In genomic region chr7:99392659-99393362, GRCh38 we compare ENCODE assay signal across 8 cellular contexts. TPM values are rescaled to one million over a fixed set of nuclear protein-coding genes. Genes with fewer than 3 reads are reported as not detected.
DNase-seq lines count a peak whose midpoint lies in the region; ATAC-seq and TF ChIP-seq lines count a peak whose summit lies in the region.

No MANE protein-coding gene starts in this region.

- H3K9me3 Mint-ChIP-seq in CD4-positive, alpha-beta T cell = no peaks in the 10 kb centered on the region
- no peaks in the 10 kb centered on the region for H3K9me3 Mint-ChIP-seq in osteocyte (ENCODE audit: unreplicated experiment)

- no peaks in the 10 kb centered on the region for H3K27me3 ChIP-seq in CD4-positive, alpha-beta T cell (ENCODE audit: control insufficient read depth, insufficient read depth, low read length)
- H3K27me3 ChIP-seq in NT2/D1 (ENCODE audit: insufficient read depth, insufficient read length) = no peaks in the 10 kb centered on the region
- H3K27me3 ChIP-seq in transverse colon = no peaks in the 10 kb centered on the region

- no peak for TF ChIP-seq EP300 in transverse colon (IDR thresholded peaks at IDR 0.05; ENCODE audit: low read depth)

- peak overlapping the region; percentile 76 for H3K4me3 Mint-ChIP-seq in CD4-positive, alpha-beta T cell
- peak overlapping the region; percentile 75 for H3K4me3 Mint-ChIP-seq in osteocyte (ENCODE audit: unreplicated experiment)

- POLR2A ChIA-PET in CD4-positive, alpha-beta T cell (lab: Charles Lee) = interaction anchor here (0.9 to 8.7 kb wide), 13 partner anchors 11 to 165 kb away, joined by 3 to 105 read pairs (median 8); partner anchors contain the start of genes ARPC1B, BUD31, PDAP1 and ZKSCAN5

- no peaks in the 10 kb centered on the region for H3K27me3 Mint-ChIP-seq in CD4-positive, alpha-beta T cell
- H3K27me3 Mint-ChIP-seq in osteocyte (ENCODE audit: unreplicated experiment) = no peaks in the 10 kb centered on the region

- H3K9ac ChIP-seq in NT2/D1 (ENCODE audit: insufficient read length, low read depth) = peak overlapping the region; percentile 17

- in situ Hi-C loops in transverse colon (cut with MboI; ENCODE audit: low pct_ligation_motif_present in 1 of 4, low pct_unique_long_range_greater_than_20kb in 1 of 4, low sequenced_read_pairs in 3 of 4) = no loop called here

- H3K36me3 Mint-ChIP-seq in CD4-positive, alpha-beta T cell (ENCODE audit: low read depth) = peaks cover 89% of the 10 kb centered on the region
- H3K36me3 Mint-ChIP-seq in osteocyte (ENCODE audit: unreplicated experiment) = peaks cover 18% of the 10 kb centered on the region

- peak; percentile 95 for ATAC-seq in CD4-positive, alpha-beta T cell (ENCODE audit: poor library complexity)
- peak; percentile 45 for ATAC-seq in HG02852 (IDR thresholded peaks at IDR 0.05; ENCODE audit: unreplicated experiment)
- no peak for ATAC-seq in GM18873 (IDR thresholded peaks at IDR 0.05; ENCODE audit: low FRiP score, unreplicated experiment)

- no peak for TF ChIP-seq CTCF in CD4-positive, alpha-beta T cell (IDR thresholded peaks at IDR 0.05)
- no peak for TF ChIP-seq CTCF in osteocyte (IDR thresholded peaks at IDR 0.05)
- no peak for TF ChIP-seq CTCF in transverse colon (IDR thresholded peaks at IDR 0.05)

- peaks cover 13% of the 10 kb centered on the region for H3K4me1 ChIP-seq in NT2/D1 (ENCODE audit: insufficient read depth, insufficient read length)
- peaks cover 17 to 19% (median 17%) of the 10 kb centered on the region in 4 donors for H3K4me1 ChIP-seq in transverse colon

- H3K4me1 Mint-ChIP-seq in CD4-positive, alpha-beta T cell (ENCODE audit: low read depth) = peaks cover 18% of the 10 kb centered on the region
- peaks cover 13% of the 10 kb centered on the region for H3K4me1 Mint-ChIP-seq in osteocyte (ENCODE audit: unreplicated experiment)

- peak overlapping the region; percentile 94 for H3K27ac Mint-ChIP-seq in CD4-positive, alpha-beta T cell
- peak overlapping the region; percentile 65 for H3K27ac Mint-ChIP-seq in osteocyte (ENCODE audit: unreplicated experiment)

- intact Hi-C loops in CD4-positive, alpha-beta T cell (cut with DNase I, micrococcal nuclease) = loop anchor here (1.0 to 2.0 kb wide), 4 partner anchors 15 to 18 kb away; partner anchors contain the start of genes BUD31 (in 2 of the 2), PDAP1 (in 2 of the 2) and ARPC1B (in 1 of the 2)
- intact Hi-C loops in transverse colon (cut with DNase I; ENCODE audit: low total_unique reads) = no loop called here

- CTCF ChIA-PET in CD4-positive, alpha-beta T cell (lab: Charles Lee) = interaction anchor here (1.2 to 1.4 kb wide), 2 partner anchors 27 to 28 kb away, joined by 3 to 4 read pairs; no protein-coding TSS in a partner anchor

- peak; percentile 67 to 89 (median 80) for DNase-seq in CD4-positive, alpha-beta T cell
- DNase-seq in NT2/D1 (ENCODE audit: low read depth, low spot score) (peak; percentile 67), germinal center (ENCODE audit: low spot score) (peak; percentile 82), osteocyte (ENCODE audit: extremely low spot score, unreplicated experiment) (no peak), transverse colon (peak; percentile 91)
- DNase-seq in activated effector memory CD4-positive, alpha-beta T cell treated with Interleukin-2 at 50 U/mL for 16 hours = peak; percentile 76

- peak; percentile 50 for TF ChIP-seq POLR2A in transverse colon (IDR thresholded peaks at IDR 0.05)

- H3K36me3 ChIP-seq in NT2/D1 (ENCODE audit: insufficient read depth, insufficient read length, low read length) = peaks cover 82% of the 10 kb centered on the region
- peaks cover 0 to 29% (median 11%) of the 10 kb centered on the region in 4 donors for H3K36me3 ChIP-seq in transverse colon

- peak overlapping the region; percentile 72 for H3K27ac ChIP-seq in CD4-positive, alpha-beta T cell (ENCODE audit: low read depth, low read length)
- H3K27ac ChIP-seq in transverse colon = peak overlapping the region; percentile 72 to 84 (median 82)

- WGBS in transverse colon (ENCODE audit: low coverage in 1 of 2), 2 donors = 10% methylated on average over 46 of the region's 68 CpGs; no CpG with 5 or more reads in 1 of the 2 donors

- H3K4me3 ChIP-seq in NT2/D1 (ENCODE audit: insufficient read length, low read depth) (peak overlapping the region; percentile 18), transverse colon (peak overlapping the region; percentile 45 to 59 (median 49))

- H3K9me3 ChIP-seq in CD4-positive, alpha-beta T cell (ENCODE audit: control insufficient read depth, low read length) = no peaks in the 10 kb centered on the region
- H3K9me3 ChIP-seq in NT2/D1 (ENCODE audit: insufficient read depth, low read length) = no peaks in the 10 kb centered on the region
- no peaks in the 10 kb centered on the region for H3K9me3 ChIP-seq in transverse colon

RNA-seq across cellular contexts. Expression of gene PDAP1, which starts 15.6 kb away (rescaled TPM):
- 10 to 100 TPM; 35.0 to 38.0 TPM for total RNA-seq in CD4-positive, alpha-beta T cell
- total RNA-seq in osteocyte (107 and 116 TPM in 2 replicates), transverse colon (10 to 100 TPM; 27.7 to 54.9 (median 49.9) TPM)

RNA-seq across cellular contexts. Expression of gene BUD31, which starts 16.0 kb away (rescaled TPM):
- total RNA-seq in CD4-positive, alpha-beta T cell = 100 to 1,000 TPM; 147 to 153 TPM
- total RNA-seq in osteocyte = 112 and 131 TPM in 2 replicates
- 100 to 1,000 TPM in 1 of 4 donors, 10 to 100 TPM in 2, 1 to 10 TPM in 1; 5.0 to 167 (median 50.1) TPM for total RNA-seq in transverse colon

RNA-seq across cellular contexts. Expression of gene ARPC1B, which starts 18.3 kb away (rescaled TPM):
- total RNA-seq in CD4-positive, alpha-beta T cell = 10 to 100 TPM; 58.8 to 66.6 TPM
- 76.1 and 84.9 TPM in 2 replicates for total RNA-seq in osteocyte
- total RNA-seq in transverse colon = 100 to 1,000 TPM; 138 to 346 (median 186) TPM

RNA-seq across cellular contexts. Expression of gene PTCD1, which starts 45.8 kb away (rescaled TPM):
- total RNA-seq in CD4-positive, alpha-beta T cell = 1 to 10 TPM; 4.8 to 5.3 TPM
- total RNA-seq in osteocyte (5.7 and 10.5 TPM in 2 replicates), transverse colon (10 to 100 TPM in 1 of 4 donors, 1 to 10 TPM in 3; 1.8 to 38.2 (median 5.5) TPM)

RNA-seq across cellular contexts. Expression of gene CPSF4, which starts 45.9 kb away (rescaled TPM):
- 10 to 100 TPM; 28.1 to 31.7 TPM for total RNA-seq in CD4-positive, alpha-beta T cell
- total RNA-seq in osteocyte (32.3 and 37.9 TPM in 2 replicates), transverse colon (10 to 100 TPM; 20.7 to 65.5 (median 24.8) TPM)
